In genomic region chr22:35400335-35400680, GRCh38 we compare ENCODE assay signal across 8 cellular contexts. TPM values are rescaled to one million over a fixed set of nuclear protein-coding genes. Genes with fewer than 3 reads are reported as not detected.
A peak's percentile ranks its signal among the peaks of the same experiment; 100 is the strongest.
DNase-seq lines count a peak whose midpoint lies in the region; ATAC-seq and TF ChIP-seq lines count a peak whose summit lies in the region.

No MANE protein-coding gene starts in this region.

- H3K4me2 ChIP-seq in OCI-LY3 (ENCODE audit: low read length): peak overlapping the region; percentile 95

- TF ChIP-seq POLR2A in uterus (IDR thresholded peaks at IDR 0.05): no peak

- H3K4me1 ChIP-seq in OCI-LY3 (ENCODE audit: low read length): peaks cover 64% of the 10 kb centered on the region
- H3K4me1 ChIP-seq in muscle layer of colon (ENCODE audit: insufficient read depth, low read length): peaks cover 3% of the 10 kb centered on the region
- H3K4me1 ChIP-seq in uterus: peaks cover 0 to 6% of the 10 kb centered on the region in 2 donors

- H3K9ac ChIP-seq in OCI-LY3 (ENCODE audit: low read length): peak overlapping the region; percentile 98
- H3K9ac ChIP-seq in muscle layer of colon (ENCODE audit: low read length): no peak overlapping the region

- peak overlapping the region; percentile 77 for H3K27ac ChIP-seq in OCI-LY3 (ENCODE audit: low read length)
- peak overlapping the region; percentile 4 to 40 for H3K27ac ChIP-seq in coronary artery
- peak overlapping the region; percentile 48 for H3K27ac ChIP-seq in muscle layer of colon (ENCODE audit: low read depth, low read length)
- peak overlapping the region; percentile 48 to 51 for H3K27ac ChIP-seq in uterus

- no peak for TF ChIP-seq CTCF in OCI-LY3 (IDR thresholded peaks at IDR 0.05; ENCODE audit: low read depth, low read length)
- no peak for TF ChIP-seq CTCF in coronary artery (IDR thresholded peaks at IDR 0.05)
- TF ChIP-seq CTCF in uterus (IDR thresholded peaks at IDR 0.05): no peak

- DNase-seq in AG20443 (ENCODE audit: low spot score) (peak; percentile 19), coronary artery (ENCODE audit: low spot score) (no peak), uterus (no peak), SIG-M5 treated with dmso at 0.1 percent for 504 hours (lab: John Stamatoyannopoulos, UW; ENCODE audit: unreplicated experiment) (no peak)

- H3K4me3 ChIP-seq in OCI-LY3 (ENCODE audit: low read length): peak overlapping the region; percentile 90
- peak overlapping the region; percentile 81 for H3K4me3 ChIP-seq in coronary artery
- H3K4me3 ChIP-seq in muscle layer of colon (ENCODE audit: low read depth in 1 of 2, low read length in 2 of 2): peak overlapping the region; percentile 83 to 88
- H3K4me3 ChIP-seq in uterus: peak overlapping the region; percentile 66 to 86

- H2AFZ ChIP-seq in OCI-LY3 (ENCODE audit: low read depth, low read length): no peak overlapping the region

- H3K9me3 ChIP-seq in OCI-LY3 (ENCODE audit: insufficient read depth, low read length): no peaks in the 10 kb centered on the region
- no peaks in the 10 kb centered on the region for H3K9me3 ChIP-seq in muscle layer of colon (ENCODE audit: low read length)
- H3K9me3 ChIP-seq in uterus: no peaks in the 10 kb centered on the region

- H3K27me3 ChIP-seq in OCI-LY3 (ENCODE audit: low read depth, low read length): no peaks in the 10 kb centered on the region
- H3K27me3 ChIP-seq in muscle layer of colon (ENCODE audit: control insufficient read depth in 1 of 2, insufficient read depth in 2 of 2, low read length in 2 of 2): no peaks in the 10 kb centered on the region
- no peaks in the 10 kb centered on the region for H3K27me3 ChIP-seq in uterus

- ATAC-seq in GM21423 (IDR thresholded peaks at IDR 0.05; ENCODE audit: unreplicated experiment) (peak; percentile 14), GM21619 (IDR thresholded peaks at IDR 0.05; ENCODE audit: unreplicated experiment) (no peak)

- intact Hi-C loops in uterus (cut with DNase I; ENCODE audit: low total_unique reads): no loop called here

- peaks cover 40% of the 10 kb centered on the region for H3K36me3 ChIP-seq in OCI-LY3 (replicated peaks; ENCODE audit: low read depth, low read length)
- peaks cover 7% of the 10 kb centered on the region for H3K36me3 ChIP-seq in muscle layer of colon (ENCODE audit: insufficient read depth, low read length)
- no peaks in the 10 kb centered on the region for H3K36me3 ChIP-seq in uterus

- peaks cover 54% of the 10 kb centered on the region for H3K79me2 ChIP-seq in OCI-LY3 (ENCODE audit: low read length)

- peaks cover 18% of the 10 kb centered on the region for H4K20me1 ChIP-seq in OCI-LY3 (ENCODE audit: insufficient read depth, low read length)

RNA-seq across cellular contexts. Expression of gene MCM5, which starts 0.4 kb away (rescaled TPM):
- total RNA-seq in uterus: 10 to 100 TPM; 15.9 to 60.6 (median 40.3) TPM

RNA-seq across cellular contexts. Expression of gene HMOX1, which starts 19.4 kb away (rescaled TPM):
- 10 to 100 TPM in 1 of 4 donors, 1 to 10 TPM in 2, under 1 TPM in 1; 0.51 to 13.8 (median 8.5) TPM for total RNA-seq in uterus

Comparison
In these comparisons a context has a peak if more than half of its experiments do, and no peak if none do; other contexts are left out.
1. H3K27ac ChIP-seq: peak in every context shown above with its lines; median percentile 77 in OCI-LY3; 50 in uterus; 48 in muscle layer of colon; 22 in coronary artery.